ENCODE assay signal across 21 cellular contexts in genomic region chr3:37793889-37794591, GRCh38.
A peak's percentile ranks its signal among the peaks of the same experiment; 100 is the strongest.
DNase-seq lines count a peak whose midpoint lies in the region; ATAC-seq and TF ChIP-seq lines count a peak whose summit lies in the region.
"Had no signal": no experiment of that assay in that cellular context is flagged by ENCODE, and none has a peak within 500 bp of the region (broad histone marks: within the 10 kb centered on the region; RNA-seq: fewer than 3 reads in every experiment).

No MANE protein-coding gene starts in this region.

- H3K36me3 ChIP-seq in HEK293 (ENCODE audit: control insufficient read depth in 2 of 2, insufficient read depth in 1 of 2, low read length in 2 of 2) = no peaks in the 10 kb centered on the region
- H3K36me3 ChIP-seq: MG63, SJCRH30 had no signal

- no peaks in the 10 kb centered on the region for H3K4me1 ChIP-seq in HEK293 (ENCODE audit: control insufficient read depth, insufficient read depth, low read length)
- H3K4me1 ChIP-seq: SJCRH30 had no signal

- DNase-seq in Daoy (ENCODE audit: low read depth) (peak; percentile 8), left lobe of liver (ENCODE audit: low spot score) (peak; percentile 34), NCI-H345 treated with DMSO at 0.1 percent for 48 hours (lab: John Stamatoyannopoulos, UW; ENCODE audit: unreplicated experiment) (no peak)
- no peak for DNase-seq in stimulated activated effector memory CD8-positive, alpha-beta T cell treated with anti-CD3 and anti-CD28 coated beads, Interleukin-12 subunit alpha, Interleukin-12 subunit beta, amount 100 ng/mL, for 72 hours (ENCODE audit: low spot score in 2 of 2)
- DNase-seq: CD8-positive, alpha-beta T cell; DMS53; Kasumi-1; MG63; NCI-H1048; NCI-H1436; NCI-H1930; NCI-H345; NCI-H526; PC-3; RPMI8226; SJCRH30 had no signal

- H3K9me3 ChIP-seq in HEK293 (ENCODE audit: control insufficient read depth, insufficient read depth, low read depth, low read length) = no peaks in the 10 kb centered on the region
- H3K9me3 ChIP-seq: BLaER1 treated with 17β-estradiol and CSF1 and Interleukin-3, amounts not matched to agents 10 nM and 100 nM; MG63; SJCRH30 had no signal

- H3K4me3 ChIP-seq in HEK293 (ENCODE audit: low read depth, low read length) = no peak overlapping the region
- H3K4me3 ChIP-seq: BLaER1 treated with 17β-estradiol and CSF1 and Interleukin-3, amounts not matched to agents 10 nM and 100 nM; MG63; SJCRH30 had no signal

- H3K4me1 Mint-ChIP-seq in stimulated activated effector memory CD8-positive, alpha-beta T cell treated with anti-CD3 and anti-CD28 coated beads, Interleukin-12 subunit alpha, Interleukin-12 subunit beta, amount 100 ng/mL, for 72 hours = no peaks in the 10 kb centered on the region
- H3K4me1 Mint-ChIP-seq: IgD-negative memory B cell had no signal

- no peak for TF ChIP-seq CTCF in HEK293 (tag by site-specific recombination; IDR thresholded peaks at IDR 0.05)

- POLR2A ChIA-PET in HEK293 (lab: Yijun Ruan, JAX) = no interaction called here

- H3K4me3 Mint-ChIP-seq in stimulated activated effector memory CD8-positive, alpha-beta T cell treated with anti-CD3 and anti-CD28 coated beads, Interleukin-12 subunit alpha, Interleukin-12 subunit beta, amount 100 ng/mL, for 72 hours = no peak overlapping the region
- H3K4me3 Mint-ChIP-seq: CD8-positive, alpha-beta T cell; IgD-negative memory B cell had no signal

- H3K36me3 Mint-ChIP-seq in stimulated activated effector memory CD8-positive, alpha-beta T cell treated with anti-CD3 and anti-CD28 coated beads, Interleukin-12 subunit alpha, Interleukin-12 subunit beta, amount 100 ng/mL, for 72 hours = no peaks in the 10 kb centered on the region
- H3K36me3 Mint-ChIP-seq: CD8-positive, alpha-beta T cell had no signal

- no peak for ATAC-seq in left lobe of liver
- peak; percentile 15 for ATAC-seq in stimulated activated effector memory CD8-positive, alpha-beta T cell treated with anti-CD3 and anti-CD28 coated beads, Interleukin-12 subunit alpha, Interleukin-12 subunit beta, amount 100 ng/mL, for 72 hours
- no peak for ATAC-seq in GM19452 (IDR thresholded peaks at IDR 0.05; ENCODE audit: unreplicated experiment)
- no peak for ATAC-seq in HG02840 (IDR thresholded peaks at IDR 0.05; ENCODE audit: low FRiP score, unreplicated experiment)
- ATAC-seq: CD8-positive, alpha-beta T cell; PC-3 had no signal

- H3K9me3 Mint-ChIP-seq in stimulated activated effector memory CD8-positive, alpha-beta T cell treated with anti-CD3 and anti-CD28 coated beads, Interleukin-12 subunit alpha, Interleukin-12 subunit beta, amount 100 ng/mL, for 72 hours = no peaks in the 10 kb centered on the region
- H3K9me3 Mint-ChIP-seq: CD8-positive, alpha-beta T cell had no signal

- no peak overlapping the region for H3K27ac Mint-ChIP-seq in stimulated activated effector memory CD8-positive, alpha-beta T cell treated with anti-CD3 and anti-CD28 coated beads, Interleukin-12 subunit alpha, Interleukin-12 subunit beta, amount 100 ng/mL, for 72 hours
- H3K27ac Mint-ChIP-seq: CD8-positive, alpha-beta T cell; IgD-negative memory B cell had no signal

- CTCF ChIA-PET in HEK293 (lab: Yijun Ruan, JAX) = interaction anchor here (0.6 to 1.3 kb wide), 2 partner anchors 9 to 15 kb away, joined by 3 read pairs; no protein-coding TSS in a partner anchor

- H3K27ac ChIP-seq in HEK293 (ENCODE audit: extremely low read depth, low read depth, low read length) = no peak overlapping the region
- H3K27ac ChIP-seq: BLaER1 treated with 17β-estradiol and CSF1 and Interleukin-3, amounts not matched to agents 10 nM and 100 nM; SJCRH30 had no signal

TF ChIP-seq in HEK293, 187 proteins besides CTCF, POLR2A, EP300 and RAD21:
- no peak for TF ChIP-seq ZSCAN30 (tag by site-specific recombination; IDR thresholded peaks at IDR 0.05)
- no peak for TF ChIP-seq ZXDB (tag by site-specific recombination; IDR thresholded peaks at IDR 0.05)
- peak; percentile 24; the same call in 1 of the 2 replicates for TF ChIP-seq ZBTB21 (tag by site-specific recombination; IDR thresholded peaks at IDR 0.05)
- TF ChIP-seq ZNF341 (tag by site-specific recombination; IDR thresholded peaks at IDR 0.05; ENCODE audit: low read depth) = no peak
- no peak for TF ChIP-seq ZNF501 (tag by site-specific recombination; IDR thresholded peaks at IDR 0.05)
- peak; percentile 42; the same call in 1 of the 2 replicates for TF ChIP-seq ZNF629 (tag by site-specific recombination; IDR thresholded peaks at IDR 0.05)
- TF ChIP-seq ZNF426 (tag by site-specific recombination; IDR thresholded peaks at IDR 0.05) = no peak
- TF ChIP-seq ZNF791 (tag by site-specific recombination; IDR thresholded peaks at IDR 0.05) = no peak
- TF ChIP-seq ZNF335 (tag by site-specific recombination; conservative IDR thresholded peaks at IDR 0.05) = no peak
- TF ChIP-seq ZNF768 (tag by site-specific recombination; IDR thresholded peaks at IDR 0.05) = no peak
- TF ChIP-seq MZF1 (tag by site-specific recombination; IDR thresholded peaks at IDR 0.05; ENCODE audit: borderline replicate concordance) = no peak
- TF ChIP-seq ATF2 (tag by site-specific recombination; IDR thresholded peaks at IDR 0.05; ENCODE audit: low read depth) = 0 out of 2 replicates have a peak, but pooled peaks have one; percentile 44
- no peak for TF ChIP-seq ZNF157 (tag by site-specific recombination; IDR thresholded peaks at IDR 0.05)
TF ChIP-seq in HEK293: peak in this region for 3.

Comparison
In these comparisons a context has a peak if more than half of its experiments do, and no peak if none do; other contexts are left out.
1. DNase-seq: peak in Daoy (single experiment) and left lobe of liver (single experiment); none in stimulated activated effector memory CD8-positive, alpha-beta T cell treated with anti-CD3 and anti-CD28 coated beads, Interleukin-12 subunit alpha, Interleukin-12 subunit beta, amount 100 ng/mL, for 72 hours (0 of 2) and NCI-H345 treated with DMSO at 0.1 percent for 48 hours (single experiment).